In the genomic region with DNA sequence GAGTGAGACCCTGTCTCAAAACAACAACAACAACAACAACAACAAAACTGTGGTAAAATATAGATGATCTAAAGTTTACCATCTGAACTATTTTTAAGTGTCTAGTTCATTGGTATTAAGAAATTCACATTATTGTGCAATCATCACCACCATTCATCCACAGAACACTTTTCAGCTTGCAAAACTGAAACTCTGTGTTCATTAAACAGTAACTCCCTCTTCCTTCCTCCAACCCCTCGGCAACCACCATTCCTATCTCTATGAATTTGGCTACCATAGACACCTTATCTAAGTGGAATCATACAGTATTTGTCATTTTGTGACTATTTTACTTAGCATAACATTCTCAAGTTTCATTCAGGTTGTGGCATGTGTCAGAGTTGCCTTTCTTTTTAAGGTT, we compare ENCODE assay signal across 9 cellular contexts. TPM values are rescaled to one million over a fixed set of nuclear protein-coding genes. Genes with fewer than 3 reads are reported as not detected.
DNase-seq lines count a peak whose midpoint lies in the region; ATAC-seq and TF ChIP-seq lines count a peak whose summit lies in the region.
"Had no signal": no experiment of that assay in that cellular context is flagged by ENCODE, and none has a peak within 500 bp of the region (broad histone marks: within the 10 kb centered on the region; RNA-seq: fewer than 3 reads in every experiment).

No MANE protein-coding gene starts in this region.

- ATAC-seq in GM18508 (IDR thresholded peaks at IDR 0.05; ENCODE audit: insufficient read depth, unreplicated experiment) (peak; percentile 80), HG02678 (IDR thresholded peaks at IDR 0.05; ENCODE audit: unreplicated experiment) (peak; percentile 79), RWPE2 (ENCODE audit: low read depth) (peak; percentile 24), heart right ventricle (peak in 4 of 8 donors; percentile 40 to 68 (median 60))

- no peaks in the 10 kb centered on the region for H3K27me3 ChIP-seq in RWPE2 (ENCODE audit: insufficient read depth, poor library complexity, severe bottlenecking)
- H3K27me3 ChIP-seq in heart right ventricle, result no peaks in the 10 kb centered on the region

- peaks cover 51% of the 10 kb centered on the region for H3K4me1 ChIP-seq in RWPE2 (ENCODE audit: insufficient read depth, poor library complexity, severe bottlenecking)
- H3K4me1 ChIP-seq in heart right ventricle, result peaks cover 22 to 61% (median 57%) of the 10 kb centered on the region in 9 donors

- no peaks in the 10 kb centered on the region for H3K9me3 ChIP-seq in RWPE2 (ENCODE audit: severe bottlenecking)
- no peaks in the 10 kb centered on the region for H3K9me3 ChIP-seq in heart right ventricle

- intact Hi-C loops in heart right ventricle (cut with DNase I), result no loop called here

- WGBS in heart right ventricle, 2 donors, result 20 to 41% methylated on average over 1 of the region's 1 CpG

- H3K4me3 ChIP-seq in RWPE2 (ENCODE audit: severe bottlenecking) (no peak overlapping the region), heart right ventricle (peak overlapping the region in 1 of 10 donors; percentile 38)

- TF ChIP-seq CTCF in RWPE2 (IDR thresholded peaks at IDR 0.05; ENCODE audit: poor library complexity, severe bottlenecking), result no peak
- no peak for TF ChIP-seq CTCF in heart right ventricle (IDR thresholded peaks at IDR 0.05)
- TF ChIP-seq CTCF in GM20000 (IDR thresholded peaks at IDR 0.05; ENCODE audit: extremely low read depth, missing control alignments), result no peak

- H3K36me3 ChIP-seq in RWPE2 (ENCODE audit: low read depth) (no peaks in the 10 kb centered on the region), heart right ventricle (no peaks in the 10 kb centered on the region)

- H3K27ac ChIP-seq in RWPE2 (ENCODE audit: poor library complexity, severe bottlenecking), result peak overlapping the region; percentile 49
- peak overlapping the region in 8 of 10 donors; percentile 7 to 87 (median 22) for H3K27ac ChIP-seq in heart right ventricle

- no peak for DNase-seq in RWPE2 (ENCODE audit: low spot score)
- DNase-seq in heart right ventricle, result no peak
- no peak for DNase-seq in cortex of kidney (lab: John Stamatoyannopoulos, UW)
- DNase-seq in GM20000 (ENCODE audit: low spot score), result no peak
- no peak for DNase-seq in OCI-M2 (lab: John Stamatoyannopoulos, UW; ENCODE audit: unreplicated experiment)
- DNase-seq in hippocampal formation (lab: John Stamatoyannopoulos, UW), result no peak

RNA-seq across cellular contexts. Expression of gene KAT2B, which starts 20.7 kb away (rescaled TPM):
- 100 to 1,000 TPM in 1 of 10 donors, 10 to 100 TPM in 9; 81.7 to 104 (median 87.8) TPM for total RNA-seq in heart right ventricle
- polyA plus RNA-seq in heart right ventricle, result 10 to 100 TPM; 11.4 to 24.8 TPM

RNA-seq across cellular contexts. Expression of gene PP2D1, which starts 48.9 kb away (rescaled TPM):
- total RNA-seq in heart right ventricle, result not detected
- polyA plus RNA-seq in heart right ventricle, result not detected
- total RNA-seq: urinary bladder had no signal
- polyA plus RNA-seq: urinary bladder had no signal
